Comparison of ENCODE assay signal across 7 cellular contexts in genomic region chr7:140639366-140640053, GRCh38. TPM values are rescaled to one million over a fixed set of nuclear protein-coding genes. Genes with fewer than 3 reads are reported as not detected.
A peak's percentile ranks its signal among the peaks of the same experiment; 100 is the strongest.
DNase-seq lines count a peak whose midpoint lies in the region; ATAC-seq and TF ChIP-seq lines count a peak whose summit lies in the region.

No MANE protein-coding gene starts in this region.

- H2BK5ac ChIP-seq in IMR-90 (ENCODE audit: low read depth, low read length, poor library complexity, severe bottlenecking) = peak overlapping the region; percentile 93

- H3K27ac ChIP-seq in IMR-90 (ENCODE audit: insufficient read depth, low read length) = peak overlapping the region; percentile 92
- H3K27ac ChIP-seq in gastrocnemius medialis = peak overlapping the region; percentile 39 to 83 (median 78)

- peak overlapping the region; percentile 50 for H3K14ac ChIP-seq in IMR-90 (replicated peaks; ENCODE audit: low read depth, low read length)

- H3K4ac ChIP-seq in IMR-90 (ENCODE audit: low read depth, low read length) = peak overlapping the region; percentile 85

- CTCF ChIA-PET in IMR-90 (lab: Yijun Ruan, JAX) = interaction anchor here (0.6 kb wide), 1 partner anchor 30 kb away, joined by 3 read pairs; no protein-coding TSS in a partner anchor

- no peak for TF ChIP-seq RAD21 in IMR-90 (IDR thresholded peaks at IDR 0.05; ENCODE audit: low read length)

- TF ChIP-seq CTCF in IMR-90 (conservative IDR thresholded peaks at IDR 0.05; ENCODE audit: low read depth, low read length) (no peak), gastrocnemius medialis (IDR thresholded peaks at IDR 0.05 in 4 of 5, conservative IDR thresholded peaks at IDR 0.05 in 1 of 5) (no peak)

- H3K9me3 ChIP-seq in IMR-90 (ENCODE audit: control insufficient read depth, insufficient read depth, low read length) (no peaks in the 10 kb centered on the region), gastrocnemius medialis (no peaks in the 10 kb centered on the region)

- peaks cover 4 to 51% of the 10 kb centered on the region in 2 experiments; a peak in 3 of 4 replicates for H3K79me1 ChIP-seq in IMR-90 (ENCODE audit: low read depth in 1 of 2, low read length in 2 of 2)

- H2AK9ac ChIP-seq in IMR-90 (replicated peaks; ENCODE audit: low read depth, low read length, poor library complexity) = peak overlapping the region; percentile 86

- peaks cover 12% of the 10 kb centered on the region; the same call in 1 of the 2 replicates for H3K9me1 ChIP-seq in IMR-90 (ENCODE audit: insufficient read depth, low read length)

- peak overlapping the region; percentile 75 to 83 for H4K8ac ChIP-seq in IMR-90 (ENCODE audit: low read depth in 2 of 2, low read length in 2 of 2)

- H3K4me3 ChIP-seq in IMR-90 (ENCODE audit: insufficient read depth, low read depth, low read length) (peak overlapping the region; percentile 85), gastrocnemius medialis (peak overlapping the region; percentile 45 to 66 (median 59))

- in situ Hi-C loops in IMR-90 (cut with MboI; ENCODE audit: low sequenced_read_pairs) = no loop called here
- in situ Hi-C loops in gastrocnemius medialis (cut with MboI; ENCODE audit: low sequenced_read_pairs in 4 of 4) = no loop called here

- H3K4me2 ChIP-seq in IMR-90 (ENCODE audit: low read depth, low read length) = peak overlapping the region; percentile 90

- peak overlapping the region; percentile 93 for H2AK5ac ChIP-seq in IMR-90 (ENCODE audit: low read depth, low read length)

- H3K27ac Mint-ChIP-seq in activated T-helper 2 cell treated with anti-CD3 and anti-CD28 coated beads, Interferon-gamma antibody, Interleukin-2, Interleukin-4, amounts not matched to agents 10 μg/mL and 5 μg/mL and 100 μg/mL, durations not matched to agents 14 hours and 24 hours and 36 hours = no peak overlapping the region

- H3K56ac ChIP-seq in IMR-90 (ENCODE audit: extremely low read depth, insufficient read depth, low read length) = peak overlapping the region; percentile 85

- H3K9ac ChIP-seq in IMR-90 (ENCODE audit: low read depth, low read length) = peak overlapping the region; percentile 77

- H3K36me3 Mint-ChIP-seq in activated T-helper 2 cell treated with anti-CD3 and anti-CD28 coated beads, Interferon-gamma antibody, Interleukin-2, Interleukin-4, amounts not matched to agents 10 μg/mL and 5 μg/mL and 100 μg/mL, durations not matched to agents 14 hours and 24 hours and 36 hours (ENCODE audit: low read depth) = no peaks in the 10 kb centered on the region

- intact Hi-C loops in IMR-90 (cut with micrococcal nuclease) (loop anchor here (1.0 to 2.0 kb wide), 2 partner anchors 72 to 99 kb away; no protein-coding TSS in a partner anchor), left ventricle myocardium superior (cut with micrococcal nuclease) (no loop called here), gastrocnemius medialis (cut with DNase I; ENCODE audit: low total_unique reads) (loop anchor here (5.0 kb wide), 1 partner anchor 97 kb away; no protein-coding TSS in a partner anchor)
- intact Hi-C loops in activated T-helper 2 cell treated with anti-CD3 and anti-CD28 coated beads, Interferon-gamma antibody, Interleukin-2, Interleukin-4, amounts not matched to agents 10 μg/mL and 5 μg/mL and 100 μg/mL, durations not matched to agents 14 hours and 24 hours and 36 hours (cut with micrococcal nuclease) = no loop called here

- BruUV-seq in IMR-90 (replicated peaks; lab: Mats Ljungman, UMichigan) = no TSS peak

- ATAC-seq in IMR-90 (ENCODE audit: low read depth) (peak; percentile 9), left ventricle myocardium superior (peak; percentile 56), gastrocnemius medialis (peak; percentile 26 to 50), HG02938 (IDR thresholded peaks at IDR 0.05; ENCODE audit: unreplicated experiment) (no peak)

- H3K36me3 ChIP-seq in IMR-90 (ENCODE audit: control insufficient read depth, insufficient read depth, low read length) = peaks cover 4% of the 10 kb centered on the region; the same call in 1 of the 2 replicates
- H3K36me3 ChIP-seq in gastrocnemius medialis = no peaks in the 10 kb centered on the region

- H3K18ac ChIP-seq in IMR-90 (ENCODE audit: low read depth, low read length) = peak overlapping the region; percentile 83

- dilution Hi-C loops in IMR-90 (cut with HindIII; ENCODE audit: low sequenced_read_pairs, unreplicated experiment) = no loop called here

- H3K4me3 Mint-ChIP-seq in activated T-helper 2 cell treated with anti-CD3 and anti-CD28 coated beads, Interferon-gamma antibody, Interleukin-2, Interleukin-4, amounts not matched to agents 10 μg/mL and 5 μg/mL and 100 μg/mL, durations not matched to agents 14 hours and 24 hours and 36 hours (ENCODE audit: low read depth) = peak overlapping the region; percentile 68

- POLR2A ChIA-PET in IMR-90 (lab: Charles Lee; ENCODE audit: unreplicated experiment) = interaction anchor here (1.0 kb wide), 1 partner anchor 46 kb away, joined by 3 read pairs; no protein-coding TSS in a partner anchor

- peaks cover 10% of the 10 kb centered on the region for H3K4me1 Mint-ChIP-seq in activated T-helper 2 cell treated with anti-CD3 and anti-CD28 coated beads, Interferon-gamma antibody, Interleukin-2, Interleukin-4, amounts not matched to agents 10 μg/mL and 5 μg/mL and 100 μg/mL, durations not matched to agents 14 hours and 24 hours and 36 hours (ENCODE audit: low read depth)

- peaks cover 60% of the 10 kb centered on the region for H3K27me3 Mint-ChIP-seq in activated T-helper 2 cell treated with anti-CD3 and anti-CD28 coated beads, Interferon-gamma antibody, Interleukin-2, Interleukin-4, amounts not matched to agents 10 μg/mL and 5 μg/mL and 100 μg/mL, durations not matched to agents 14 hours and 24 hours and 36 hours (ENCODE audit: low read depth)

- peaks cover 18% of the 10 kb centered on the region; the same call in 1 of the 2 replicates for H4K20me1 ChIP-seq in IMR-90 (ENCODE audit: insufficient read depth, low read length)

- H2AFZ ChIP-seq in IMR-90 (replicated peaks; ENCODE audit: low read length, poor library complexity) = peak overlapping the region; percentile 88

- H4K5ac ChIP-seq in IMR-90 (ENCODE audit: low read depth, low read length) = peak overlapping the region; percentile 85

- TF ChIP-seq POLR2A in IMR-90 (IDR thresholded peaks at IDR 0.05; ENCODE audit: low read depth, low read length) (no peak; the same call in 1 of the 2 replicates), gastrocnemius medialis (IDR thresholded peaks at IDR 0.05) (no peak)

- H2BK20ac ChIP-seq in IMR-90 (ENCODE audit: low read depth, low read length) = peak overlapping the region; percentile 45; the same call in 1 of the 2 replicates

- peak overlapping the region; percentile 84 for H4K91ac ChIP-seq in IMR-90 (ENCODE audit: insufficient read depth, low read depth, low read length)

- H3K4me1 ChIP-seq in IMR-90 (ENCODE audit: control insufficient read depth, insufficient read depth, low read length) (peaks cover 20% of the 10 kb centered on the region), gastrocnemius medialis (peaks cover 12 to 13% of the 10 kb centered on the region in 2 donors)

- H3K27me3 ChIP-seq in IMR-90 (ENCODE audit: control insufficient read depth, insufficient read depth, low read length) (no peaks in the 10 kb centered on the region), gastrocnemius medialis (peaks cover 18 to 43% (median 25%) of the 10 kb centered on the region in 3 donors)

- H2BK15ac ChIP-seq in IMR-90 (ENCODE audit: low read depth, low read length) = peak overlapping the region; percentile 55; the same call in 1 of the 3 replicates

- H3K23ac ChIP-seq in IMR-90 (ENCODE audit: low read depth, low read length) = peak overlapping the region; percentile 90

- WGBS in IMR-90 (ENCODE audit: extremely low coverage in 2 of 2, insufficient read length in 1 of 2), 2 experiments = 2% methylated on average over 4 of the region's 15 CpGs; no CpG with 5 or more reads in 1 of the 2 experiments

- H3K9me3 Mint-ChIP-seq in activated T-helper 2 cell treated with anti-CD3 and anti-CD28 coated beads, Interferon-gamma antibody, Interleukin-2, Interleukin-4, amounts not matched to agents 10 μg/mL and 5 μg/mL and 100 μg/mL, durations not matched to agents 14 hours and 24 hours and 36 hours = no peaks in the 10 kb centered on the region

- H2BK120ac ChIP-seq in IMR-90 (ENCODE audit: low read depth, low read length) = peak overlapping the region; percentile 78

- peak; percentile 90 for DNase-seq in IMR-90
- DNase-seq in activated T-helper 2 cell treated with anti-CD3 and anti-CD28 coated beads, Interferon-gamma antibody, Interleukin-2, Interleukin-4, amounts not matched to agents 10 μg/mL and 5 μg/mL and 100 μg/mL, durations not matched to agents 14 hours and 24 hours and 36 hours (ENCODE audit: low spot score) = no peak
- peak; percentile 60 for DNase-seq in left ventricle myocardium superior
- DNase-seq in gastrocnemius medialis = peak; percentile 22 to 40
- no peak for DNase-seq in NOMO-1 treated with dmso at 0.1 percent for 144 hours (lab: John Stamatoyannopoulos, UW; ENCODE audit: unreplicated experiment)
- no peak for DNase-seq in SHP77 (lab: John Stamatoyannopoulos, UW)

RNA-seq across cellular contexts. Expression of gene DENND2A, which starts 1.1 kb away (rescaled TPM):
- total RNA-seq in IMR-90 (2012; rRNA removed) (7.5 and 7.8 TPM in 2 replicates), left ventricle myocardium superior (14.4 TPM), gastrocnemius medialis (1 to 10 TPM in 3 of 4 donors, under 1 TPM in 1; 0.73 to 2.6 (median 1.6) TPM)
- 7.4 and 10.3 TPM in 2 replicates for polyA plus RNA-seq in IMR-90 (2012; rRNA removed)
- 7.5 and 18.0 TPM in 2 replicates for polyA plus RNA-seq in IMR-90 (2012; cell fraction: cytosol; rRNA removed)
- polyA plus RNA-seq in IMR-90 (2012; cell fraction: nucleus; rRNA removed; ENCODE audit: low replicate concordance) = 14.9 and 25.0 TPM in 2 replicates
- total RNA-seq in activated T-helper 2 cell treated with anti-CD3 and anti-CD28 coated beads, Interferon-gamma antibody, Interleukin-2, Interleukin-4, amounts not matched to agents 10 μg/mL and 5 μg/mL and 100 μg/mL, durations not matched to agents 14 hours and 24 hours and 36 hours = not detected in 2 replicates

RNA-seq across cellular contexts. Expression of gene ADCK2, which starts 33.2 kb away (rescaled TPM):
- total RNA-seq in IMR-90 (2012; rRNA removed) = 7.5 and 10.0 TPM in 2 replicates
- 6.9 and 7.1 TPM in 2 replicates for polyA plus RNA-seq in IMR-90 (2012; rRNA removed)
- 5.8 and 9.5 TPM in 2 replicates for polyA plus RNA-seq in IMR-90 (2012; cell fraction: cytosol; rRNA removed)
- 5.3 and 5.7 TPM in 2 replicates for polyA plus RNA-seq in IMR-90 (2012; cell fraction: nucleus; rRNA removed; ENCODE audit: low replicate concordance)
- total RNA-seq in activated T-helper 2 cell treated with anti-CD3 and anti-CD28 coated beads, Interferon-gamma antibody, Interleukin-2, Interleukin-4, amounts not matched to agents 10 μg/mL and 5 μg/mL and 100 μg/mL, durations not matched to agents 14 hours and 24 hours and 36 hours = 26.3 and 29.9 TPM in 2 replicates
- 10.0 TPM for total RNA-seq in left ventricle myocardium superior
- 10 to 100 TPM; 19.7 to 27.2 (median 23.3) TPM for total RNA-seq in gastrocnemius medialis

RNA-seq across cellular contexts. Expression of gene NDUFB2, which starts 57.0 kb away (rescaled TPM):
- total RNA-seq in IMR-90 (2012; rRNA removed) (81.7 and 136 TPM in 2 replicates), left ventricle myocardium superior (726 TPM), gastrocnemius medialis (100 to 1,000 TPM; 449 to 793 (median 538) TPM)
- polyA plus RNA-seq in IMR-90 (2012; rRNA removed) = 143 and 170 TPM in 2 replicates
- polyA plus RNA-seq in IMR-90 (2012; cell fraction: cytosol; rRNA removed) = 591 and 666 TPM in 2 replicates
- polyA plus RNA-seq in IMR-90 (2012; cell fraction: nucleus; rRNA removed; ENCODE audit: low replicate concordance) = 135 and 207 TPM in 2 replicates
- 172 and 178 TPM in 2 replicates for total RNA-seq in activated T-helper 2 cell treated with anti-CD3 and anti-CD28 coated beads, Interferon-gamma antibody, Interleukin-2, Interleukin-4, amounts not matched to agents 10 μg/mL and 5 μg/mL and 100 μg/mL, durations not matched to agents 14 hours and 24 hours and 36 hours

Comparison
In these comparisons a context has a peak if more than half of its experiments do, and no peak if none do; other contexts are left out.
1. DNase-seq: peak in IMR-90 (single experiment), left ventricle myocardium superior (single experiment) and gastrocnemius medialis (2 of 2); none in activated T-helper 2 cell treated with anti-CD3 and anti-CD28 coated beads, Interferon-gamma antibody, Interleukin-2, Interleukin-4, amounts not matched to agents 10 μg/mL and 5 μg/mL and 100 μg/mL, durations not matched to agents 14 hours and 24 hours and 36 hours (single experiment), NOMO-1 treated with dmso at 0.1 percent for 144 hours (single experiment) and SHP77 (0 of 2).
2. intact Hi-C loops: an anchor here in IMR-90 (1.0 to 2.0 kb wide) and gastrocnemius medialis (5.0 kb wide); none called in activated T-helper 2 cell treated with anti-CD3 and anti-CD28 coated beads, Interferon-gamma antibody, Interleukin-2, Interleukin-4, amounts not matched to agents 10 μg/mL and 5 μg/mL and 100 μg/mL, durations not matched to agents 14 hours and 24 hours and 36 hours and left ventricle myocardium superior.